ENCODE assay signal across 1 cellular context in the genomic region with DNA sequence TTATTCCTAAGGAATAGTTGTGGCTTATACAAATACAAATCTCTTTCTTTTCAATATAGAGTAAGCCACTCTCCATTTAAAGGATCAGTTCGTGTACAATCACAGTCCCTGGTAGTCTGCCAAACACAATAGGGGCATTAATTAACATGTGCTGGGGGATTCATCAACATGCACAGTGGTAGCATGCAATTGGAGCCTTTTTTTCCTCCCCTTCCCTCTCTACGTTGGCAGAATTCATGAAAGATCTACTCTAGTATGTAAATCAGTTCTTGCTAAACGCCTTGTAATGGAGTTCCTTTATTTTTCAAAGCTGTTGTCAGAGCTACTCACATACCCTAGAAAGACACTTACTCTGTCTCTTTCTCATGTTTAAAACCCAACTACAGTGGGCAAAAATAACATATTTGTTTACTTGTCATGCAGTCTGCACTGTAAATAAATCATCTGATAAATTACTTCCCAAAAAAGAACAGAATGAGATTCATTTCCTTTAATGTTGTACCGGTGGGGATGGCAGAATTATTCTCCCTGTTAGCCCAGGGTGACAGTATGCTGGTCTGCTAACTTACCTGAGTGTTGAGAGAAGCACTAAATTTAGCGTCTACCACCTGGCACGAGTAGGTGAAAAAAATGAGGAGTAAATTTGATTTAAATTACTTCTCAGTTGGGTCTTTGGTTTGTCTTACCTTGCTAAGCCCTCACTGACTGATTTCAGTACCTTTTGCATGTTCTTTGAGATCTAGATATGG.
TF ChIP-seq lines count a peak whose summit lies in the region.

No MANE protein-coding gene starts in this region.

TF ChIP-seq in GM23338, 12 proteins besides CTCF, POLR2A, EP300 and RAD21 (continued from another document):
- no peak for TF ChIP-seq REST (IDR thresholded peaks at IDR 0.05; ENCODE audit: unreplicated experiment)
- no peak for TF ChIP-seq POLR2AphosphoS5 (IDR thresholded peaks at IDR 0.05; ENCODE audit: low read depth)
- no peak for TF ChIP-seq JUNB (IDR thresholded peaks at IDR 0.05; ENCODE audit: unreplicated experiment)
- TF ChIP-seq, protein P1, sequence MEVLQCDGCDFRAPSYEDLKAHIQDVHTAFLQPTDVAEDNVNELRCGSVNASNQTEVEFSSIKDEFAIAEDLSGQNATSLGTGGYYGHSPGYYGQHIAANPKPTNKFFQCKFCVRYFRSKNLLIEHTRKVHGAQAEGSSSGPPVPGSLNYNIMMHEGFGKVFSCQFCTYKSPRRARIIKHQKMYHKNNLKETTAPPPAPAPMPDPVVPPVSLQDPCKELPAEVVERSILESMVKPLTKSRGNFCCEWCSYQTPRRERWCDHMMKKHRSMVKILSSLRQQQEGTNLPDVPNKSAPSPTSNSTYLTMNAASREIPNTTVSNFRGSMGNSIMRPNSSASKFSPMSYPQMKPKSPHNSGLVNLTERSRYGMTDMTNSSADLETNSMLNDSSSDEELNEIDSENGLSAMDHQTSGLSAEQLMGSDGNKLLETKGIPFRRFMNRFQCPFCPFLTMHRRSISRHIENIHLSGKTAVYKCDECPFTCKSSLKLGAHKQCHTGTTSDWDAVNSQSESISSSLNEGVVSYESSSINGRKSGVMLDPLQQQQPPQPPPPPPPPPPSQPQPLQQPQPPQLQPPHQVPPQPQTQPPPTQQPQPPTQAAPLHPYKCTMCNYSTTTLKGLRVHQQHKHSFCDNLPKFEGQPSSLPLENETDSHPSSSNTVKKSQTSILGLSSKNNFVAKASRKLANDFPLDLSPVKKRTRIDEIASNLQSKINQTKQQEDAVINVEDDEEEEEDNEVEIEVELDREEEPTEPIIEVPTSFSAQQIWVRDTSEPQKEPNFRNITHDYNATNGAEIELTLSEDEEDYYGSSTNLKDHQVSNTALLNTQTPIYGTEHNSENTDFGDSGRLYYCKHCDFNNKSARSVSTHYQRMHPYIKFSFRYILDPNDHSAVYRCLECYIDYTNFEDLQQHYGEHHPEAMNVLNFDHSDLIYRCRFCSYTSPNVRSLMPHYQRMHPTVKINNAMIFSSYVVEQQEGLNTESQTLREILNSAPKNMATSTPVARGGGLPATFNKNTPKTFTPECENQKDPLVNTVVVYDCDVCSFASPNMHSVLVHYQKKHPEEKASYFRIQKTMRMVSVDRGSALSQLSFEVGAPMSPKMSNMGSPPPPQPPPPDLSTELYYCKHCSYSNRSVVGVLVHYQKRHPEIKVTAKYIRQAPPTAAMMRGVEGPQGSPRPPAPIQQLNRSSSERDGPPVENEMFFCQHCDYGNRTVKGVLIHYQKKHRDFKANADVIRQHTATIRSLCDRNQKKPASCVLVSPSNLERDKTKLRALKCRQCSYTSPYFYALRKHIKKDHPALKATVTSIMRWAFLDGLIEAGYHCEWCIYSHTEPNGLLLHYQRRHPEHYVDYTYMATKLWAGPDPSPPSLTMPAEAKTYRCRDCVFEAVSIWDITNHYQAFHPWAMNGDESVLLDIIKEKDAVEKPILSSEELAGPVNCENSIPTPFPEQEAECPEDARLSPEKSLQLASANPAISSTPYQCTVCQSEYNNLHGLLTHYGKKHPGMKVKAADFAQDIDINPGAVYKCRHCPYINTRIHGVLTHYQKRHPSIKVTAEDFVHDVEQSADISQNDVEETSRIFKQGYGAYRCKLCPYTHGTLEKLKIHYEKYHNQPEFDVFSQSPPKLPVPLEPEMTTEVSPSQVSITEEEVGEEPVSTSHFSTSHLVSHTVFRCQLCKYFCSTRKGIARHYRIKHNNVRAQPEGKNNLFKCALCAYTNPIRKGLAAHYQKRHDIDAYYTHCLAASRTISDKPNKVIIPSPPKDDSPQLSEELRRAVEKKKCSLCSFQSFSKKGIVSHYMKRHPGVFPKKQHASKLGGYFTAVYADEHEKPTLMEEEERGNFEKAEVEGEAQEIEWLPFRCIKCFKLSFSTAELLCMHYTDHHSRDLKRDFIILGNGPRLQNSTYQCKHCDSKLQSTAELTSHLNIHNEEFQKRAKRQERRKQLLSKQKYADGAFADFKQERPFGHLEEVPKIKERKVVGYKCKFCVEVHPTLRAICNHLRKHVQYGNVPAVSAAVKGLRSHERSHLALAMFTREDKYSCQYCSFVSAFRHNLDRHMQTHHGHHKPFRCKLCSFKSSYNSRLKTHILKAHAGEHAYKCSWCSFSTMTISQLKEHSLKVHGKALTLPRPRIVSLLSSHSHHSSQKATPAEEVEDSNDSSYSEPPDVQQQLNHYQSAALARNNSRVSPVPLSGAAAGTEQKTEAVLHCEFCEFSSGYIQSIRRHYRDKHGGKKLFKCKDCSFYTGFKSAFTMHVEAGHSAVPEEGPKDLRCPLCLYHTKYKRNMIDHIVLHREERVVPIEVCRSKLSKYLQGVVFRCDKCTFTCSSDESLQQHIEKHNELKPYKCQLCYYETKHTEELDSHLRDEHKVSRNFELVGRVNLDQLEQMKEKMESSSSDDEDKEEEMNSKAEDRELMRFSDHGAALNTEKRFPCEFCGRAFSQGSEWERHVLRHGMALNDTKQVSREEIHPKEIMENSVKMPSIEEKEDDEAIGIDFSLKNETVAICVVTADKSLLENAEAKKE (CRISPR knock-in tag; IDR thresholded peaks at IDR 0.05), result no peak
- TF ChIP-seq STAT1 (IDR thresholded peaks at IDR 0.05; ENCODE audit: unreplicated experiment), result no peak
